Comparison of ENCODE assay signal across 9 cellular contexts in genomic region chr2:167862787-167863186, GRCh38.
DNase-seq lines count a peak whose midpoint lies in the region; ATAC-seq and TF ChIP-seq lines count a peak whose summit lies in the region.
"Had no signal": no experiment of that assay in that cellular context is flagged by ENCODE, and none has a peak within 500 bp of the region (broad histone marks: within the 10 kb centered on the region; RNA-seq: fewer than 3 reads in every experiment).

No MANE protein-coding gene starts in this region.

- intact Hi-C loops in esophagus squamous epithelium (cut with DNase I): no loop called here

- in situ Hi-C loops in ACHN (cut with HindIII; ENCODE audit: low pct_ligation_motif_present, low pct_unique_long_range_greater_than_20kb, low sequenced_read_pairs): no loop called here

- H3K27me3 ChIP-seq in WERI-Rb-1 (ENCODE audit: insufficient read depth, low read depth, severe bottlenecking) (no peaks in the 10 kb centered on the region), esophagus squamous epithelium (no peaks in the 10 kb centered on the region)
- H3K27me3 ChIP-seq: neutrophil had no signal

- H3K4me3 ChIP-seq in WERI-Rb-1 (ENCODE audit: low read depth, low read length): peak overlapping the region; percentile 8; the same call in 1 of the 2 replicates
- H3K4me3 ChIP-seq in esophagus squamous epithelium: no peak overlapping the region

- peak; percentile 91 for DNase-seq in ACHN
- no peak for DNase-seq in WERI-Rb-1
- DNase-seq in OCI-M1 (lab: John Stamatoyannopoulos, UW): no peak
- DNase-seq in esophagus squamous epithelium (lab: John Stamatoyannopoulos, UW): no peak
- no peak for DNase-seq in NOMO-1 (lab: John Stamatoyannopoulos, UW; ENCODE audit: unreplicated experiment in 2 of 2)
- DNase-seq in stimulated activated CD4-positive, alpha-beta T cell treated with anti-CD3 and anti-CD28 coated beads, Interleukin-4, amount 100 ng/mL, for 24 hours: no peak

- H3K27ac ChIP-seq in WERI-Rb-1 (peak overlapping the region; percentile 42), esophagus squamous epithelium (no peak overlapping the region)
- H3K27ac ChIP-seq: neutrophil had no signal

- TF ChIP-seq CTCF in WERI-Rb-1 (IDR thresholded peaks at IDR 0.05; ENCODE audit: low read depth, low read length) (no peak), esophagus squamous epithelium (IDR thresholded peaks at IDR 0.05) (no peak)

- 34 to 38% methylated on average over 3 of the region's 3 CpGs for WGBS in esophagus squamous epithelium, 2 donors

- no peak for TF ChIP-seq POLR2A in esophagus squamous epithelium (IDR thresholded peaks at IDR 0.05)

- peak; percentile 68 for ATAC-seq in GM19463 (IDR thresholded peaks at IDR 0.05; ENCODE audit: unreplicated experiment)
- ATAC-seq in HG03175 (IDR thresholded peaks at IDR 0.05; ENCODE audit: unreplicated experiment): peak; percentile 75

- H3K9me3 ChIP-seq in WERI-Rb-1 (ENCODE audit: severe bottlenecking) (peaks cover 3% of the 10 kb centered on the region), esophagus squamous epithelium (no peaks in the 10 kb centered on the region)
- H3K9me3 ChIP-seq: neutrophil had no signal

- no peaks in the 10 kb centered on the region for H3K4me1 ChIP-seq in esophagus squamous epithelium

- no peaks in the 10 kb centered on the region for H3K36me3 ChIP-seq in WERI-Rb-1
- no peaks in the 10 kb centered on the region for H3K36me3 ChIP-seq in esophagus squamous epithelium
- H3K36me3 ChIP-seq: neutrophil had no signal
